Comparison of ENCODE assay signal across 8 cellular contexts in the genomic region with DNA sequence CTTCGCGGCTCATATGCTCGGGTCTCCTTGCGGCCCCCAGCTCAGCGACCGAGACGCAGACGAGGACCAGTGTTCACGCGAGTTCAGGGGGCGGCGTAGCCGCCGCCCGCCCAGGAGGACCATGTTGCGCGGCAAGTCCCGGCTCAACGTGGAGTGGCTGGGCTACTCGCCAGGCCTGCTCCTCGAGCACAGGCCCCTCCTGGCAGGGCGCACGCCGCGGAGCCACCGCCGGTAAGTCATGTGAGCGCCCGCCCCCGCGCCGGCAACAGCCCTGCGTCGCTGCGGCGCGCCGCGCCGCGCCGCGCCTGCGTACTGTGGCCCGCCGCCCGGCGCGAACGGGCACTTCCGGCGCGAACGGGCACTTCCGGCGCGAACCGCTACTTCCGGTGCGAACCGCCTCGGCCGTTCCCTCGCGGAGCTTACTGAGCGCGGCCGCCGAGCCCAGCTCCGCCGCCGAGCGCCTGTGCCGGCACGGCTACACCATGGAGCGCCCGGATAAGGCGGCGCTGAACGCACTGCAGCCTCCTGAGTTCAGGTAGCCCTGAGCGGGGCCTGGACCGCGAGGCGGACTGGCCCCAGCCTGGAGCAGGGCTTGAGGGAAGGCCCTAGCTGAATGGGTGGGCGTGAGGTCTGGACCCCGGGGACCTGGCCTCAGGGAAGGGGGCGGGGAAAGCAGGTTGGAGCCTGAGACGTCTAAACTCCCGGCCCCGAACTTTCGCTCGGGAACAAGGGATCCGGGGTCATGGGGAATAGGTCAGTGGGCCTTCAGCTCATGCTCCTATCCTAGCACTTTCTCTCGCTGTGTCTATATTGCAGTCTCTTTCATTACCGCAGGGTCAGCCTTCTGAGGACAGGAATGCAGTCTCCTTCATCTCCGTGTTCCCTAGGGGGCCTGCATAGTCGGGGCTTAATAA. TPM values are rescaled to one million over a fixed set of nuclear protein-coding genes. Genes with fewer than 3 reads are reported as not detected.
A peak's percentile ranks its signal among the peaks of the same experiment; 100 is the strongest.
DNase-seq lines count a peak whose midpoint lies in the region; ATAC-seq and TF ChIP-seq lines count a peak whose summit lies in the region.

A gene with protein sequence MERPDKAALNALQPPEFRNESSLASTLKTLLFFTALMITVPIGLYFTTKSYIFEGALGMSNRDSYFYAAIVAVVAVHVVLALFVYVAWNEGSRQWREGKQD (plus strand): TSS at position 380 of the 914 bp plus-strand sequence. CDS start 103 bp downstream, at position 483.

- peak within 1 kb of the TSS; percentile 94 for H3K27ac Mint-ChIP-seq in chondrocyte (ENCODE audit: unreplicated experiment)

- DNase-seq in AG10803 (ENCODE audit: low read depth), result peak; percentile 88
- peak; percentile 72 for DNase-seq in NCI-H345 treated with DMSO at 0.1 percent for 48 hours (lab: John Stamatoyannopoulos, UW; ENCODE audit: unreplicated experiment)
- peak; percentile 61 to 65 for DNase-seq in activated CD4-positive, alpha-beta T cell treated with anti-CD3 and anti-CD28 coated beads for 24 hours (ENCODE audit: low read depth in 2 of 2)
- no peak for DNase-seq in chondrocyte (ENCODE audit: low spot score)
- peak; percentile 48 to 70 (median 60) for DNase-seq in stimulated activated CD4-positive, alpha-beta T cell treated with anti-CD3 and anti-CD28 coated beads, Interleukin-1b, Interleukin-23, amount 100 ng/mL, for 24 hours (ENCODE audit: low read depth in 4 of 4, low spot score in 1 of 4)

- TF ChIP-seq CTCF in AG10803 (conservative IDR thresholded peaks at IDR 0.05; ENCODE audit: low read length), result no peak
- TF ChIP-seq CTCF in chondrocyte (IDR thresholded peaks at IDR 0.05), result no peak

- ATAC-seq in GM19023 (IDR thresholded peaks at IDR 0.05; ENCODE audit: unreplicated experiment) (peak; percentile 85), HG03196 (IDR thresholded peaks at IDR 0.05; ENCODE audit: unreplicated experiment) (peak; percentile 90)

- peaks cover 35% of the 10 kb centered on the region for H3K4me1 Mint-ChIP-seq in chondrocyte (ENCODE audit: low read depth)

- H3K36me3 Mint-ChIP-seq in chondrocyte (ENCODE audit: low read depth), result no peaks in the 10 kb centered on the region

- H3K27ac ChIP-seq in layer of hippocampus (ENCODE audit: low read depth, low read length), result peak within 1 kb of the TSS; percentile 84

- H3K27me3 ChIP-seq in layer of hippocampus (ENCODE audit: control insufficient read depth, insufficient read depth, low read length), result no peaks in the 10 kb centered on the region

- H3K4me3 Mint-ChIP-seq in chondrocyte (ENCODE audit: unreplicated experiment), result peak within 1 kb of the TSS; percentile 75

- no peaks in the 10 kb centered on the region for H3K27me3 Mint-ChIP-seq in chondrocyte (ENCODE audit: low read depth)

- H3K4me3 ChIP-seq in AG10803 (ENCODE audit: low read length), result peak within 1 kb of the TSS; percentile 82

- peaks cover 9% of the 10 kb centered on the region for H3K9me3 Mint-ChIP-seq in chondrocyte (ENCODE audit: low read depth)

RNA-seq across cellular contexts. Expression of the gene that starts here (rescaled TPM):
- 23.6 to 26.5 TPM (median 26.2 TPM) in 3 replicates for total RNA-seq in chondrocyte
